In the genomic region with DNA sequence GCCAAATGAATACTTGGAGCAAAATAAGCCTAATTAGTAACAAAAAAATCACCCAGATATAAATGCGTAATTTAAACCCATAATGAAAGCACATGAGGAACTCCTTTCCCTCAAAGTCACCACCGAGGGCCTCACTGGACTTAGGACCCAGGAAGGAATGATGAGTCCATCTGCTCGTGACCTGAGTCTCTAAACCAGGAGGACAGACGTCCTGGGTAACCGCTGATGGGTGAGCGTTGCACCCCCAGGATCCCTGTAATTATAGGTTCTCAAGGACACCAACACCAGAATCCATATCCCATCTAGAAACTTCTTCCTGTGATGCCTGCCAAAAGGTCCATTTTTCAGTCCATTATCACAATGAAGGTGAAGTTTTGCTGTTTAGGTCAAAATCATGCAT, we compare ENCODE assay signal across 20 cellular contexts.
A peak's percentile ranks its signal among the peaks of the same experiment; 100 is the strongest.
DNase-seq lines count a peak whose midpoint lies in the region; ATAC-seq and TF ChIP-seq lines count a peak whose summit lies in the region.
"Had no signal": no experiment of that assay in that cellular context is flagged by ENCODE, and none has a peak within 500 bp of the region (broad histone marks: within the 10 kb centered on the region; RNA-seq: fewer than 3 reads in every experiment).

No MANE protein-coding gene starts in this region.

- peak overlapping the region; percentile 24 for H3K4me2 ChIP-seq in hepatocyte
- H3K4me2 ChIP-seq: SK-N-SH had no signal

- no peak for TF ChIP-seq CTCF in hepatocyte (IDR thresholded peaks at IDR 0.05; ENCODE audit: poor library complexity)
- TF ChIP-seq CTCF in psoas muscle (IDR thresholded peaks at IDR 0.05) = no peak

- no peaks in the 10 kb centered on the region for H3K9me3 Mint-ChIP-seq in activated CD8-positive, alpha-beta memory T cell treated with anti-CD3 and anti-CD28 coated beads, Interleukin-2, amount 10 ng/mL, durations not matched to agents 7 days and 5 days (ENCODE audit: low read depth)
- H3K9me3 Mint-ChIP-seq: IgD-negative memory B cell, naive B cell had no signal

- H3K79me2 ChIP-seq in hepatocyte = peaks cover 100% of the 10 kb centered on the region

- no peaks in the 10 kb centered on the region for H3K27me3 Mint-ChIP-seq in activated CD8-positive, alpha-beta memory T cell treated with anti-CD3 and anti-CD28 coated beads, Interleukin-2, amount 10 ng/mL, durations not matched to agents 7 days and 5 days
- no peaks in the 10 kb centered on the region for H3K27me3 Mint-ChIP-seq in T-helper 17 cell
- H3K27me3 Mint-ChIP-seq: IgD-negative memory B cell, naive B cell had no signal

- H3K4me1 ChIP-seq in hepatocyte (ENCODE audit: insufficient read depth) (peaks cover 15% of the 10 kb centered on the region), psoas muscle (peaks cover 79% of the 10 kb centered on the region)

- peaks cover 1% of the 10 kb centered on the region for H3K36me3 Mint-ChIP-seq in activated CD8-positive, alpha-beta memory T cell treated with anti-CD3 and anti-CD28 coated beads, Interleukin-2, amount 10 ng/mL, durations not matched to agents 7 days and 5 days
- H3K36me3 Mint-ChIP-seq in T-helper 17 cell (ENCODE audit: low read depth) = no peaks in the 10 kb centered on the region
- H3K36me3 Mint-ChIP-seq: naive B cell had no signal

- peaks cover 99% of the 10 kb centered on the region for H4K20me1 ChIP-seq in hepatocyte (ENCODE audit: insufficient read depth, poor library complexity, severe bottlenecking)

- no peaks in the 10 kb centered on the region for H3K9me2 ChIP-seq in hepatocyte (replicated peaks; ENCODE audit: insufficient read depth)
- H3K9me2 ChIP-seq: SK-N-SH had no signal

- H3K27ac ChIP-seq in hepatocyte = peak overlapping the region; percentile 56
- peak overlapping the region; percentile 24 for H3K27ac ChIP-seq in psoas muscle
- H3K27ac ChIP-seq: ascending aorta, skin epidermis had no signal

- ATAC-seq in activated CD8-positive, alpha-beta memory T cell treated with anti-CD3 and anti-CD28 coated beads, Interleukin-2, amount 10 ng/mL, durations not matched to agents 7 days and 5 days = no peak
- no peak for ATAC-seq in T-helper 17 cell
- ATAC-seq in psoas muscle = no peak
- ATAC-seq: activated CD4-positive, CD25-positive, alpha-beta regulatory T cell treated with anti-CD3 and anti-CD28 coated beads, Interleukin-2, amount 50 U/mL, for 24 hours had no signal

- H3K4me3 ChIP-seq in hepatocyte = no peak overlapping the region
- no peak overlapping the region for H3K4me3 ChIP-seq in psoas muscle
- H3K4me3 ChIP-seq: ascending aorta, skin epidermis had no signal

- no peak overlapping the region for H3K4me3 Mint-ChIP-seq in activated CD8-positive, alpha-beta memory T cell treated with anti-CD3 and anti-CD28 coated beads, Interleukin-2, amount 10 ng/mL, durations not matched to agents 7 days and 5 days
- no peak overlapping the region for H3K4me3 Mint-ChIP-seq in T-helper 17 cell

- H3K27me3 ChIP-seq in hepatocyte (no peaks in the 10 kb centered on the region), psoas muscle (ENCODE audit: insufficient read depth in 3 of 3, low read length in 2 of 3) (no peaks in the 10 kb centered on the region)
- H3K27me3 ChIP-seq: ascending aorta had no signal

- peak overlapping the region; percentile 52 for H3K27ac Mint-ChIP-seq in activated CD8-positive, alpha-beta memory T cell treated with anti-CD3 and anti-CD28 coated beads, Interleukin-2, amount 10 ng/mL, durations not matched to agents 7 days and 5 days
- peak overlapping the region; percentile 29 for H3K27ac Mint-ChIP-seq in T-helper 17 cell

- DNase-seq in activated CD8-positive, alpha-beta memory T cell treated with anti-CD3 and anti-CD28 coated beads, Interleukin-2, amount 10 ng/mL, durations not matched to agents 7 days and 5 days = no peak
- DNase-seq in activated CD8-positive, alpha-beta memory T cell treated with anti-CD3 and anti-CD28 coated beads, Interleukin-2, amount 50 U/mL, for 4 hours = no peak
- no peak for DNase-seq in T-helper 17 cell
- DNase-seq in hepatocyte (ENCODE audit: low spot score) = peak; percentile 70
- DNase-seq in psoas muscle = peak in 1 of 2 donors; percentile 26
- no peak for DNase-seq in SW480 (ENCODE audit: low spot score)
- DNase-seq in C1 segment of cervical spinal cord (lab: John Stamatoyannopoulos, UW) = no peak
- DNase-seq in cardiac septum (ENCODE audit: low spot score) = no peak
- DNase-seq: activated gamma-delta T cell treated with Interleukin-2 at 50 U/mL for 16 hours; DMS153; GDM1; HCEC 1CT; naive B cell; SK-N-SH; stimulated activated CD4-positive, alpha-beta T cell treated with anti-CD3 and anti-CD28 coated beads, Interleukin-2, amount 100 ng/mL, for 48 hours; T1000 had no signal

- H3K4me1 Mint-ChIP-seq in activated CD8-positive, alpha-beta memory T cell treated with anti-CD3 and anti-CD28 coated beads, Interleukin-2, amount 10 ng/mL, durations not matched to agents 7 days and 5 days = peaks cover 69% of the 10 kb centered on the region
- peaks cover 47% of the 10 kb centered on the region for H3K4me1 Mint-ChIP-seq in T-helper 17 cell

- intact Hi-C loops in psoas muscle (cut with DNase I) = no loop called here
- intact Hi-C loops in cardiac septum (cut with DNase I) = no loop called here

- no peak overlapping the region for H2AFZ ChIP-seq in hepatocyte

- CTCF ChIA-PET in activated CD8-positive, alpha-beta memory T cell treated with anti-CD3 and anti-CD28 coated beads, Interleukin-2, amount 10 ng/mL, durations not matched to agents 7 days and 5 days (lab: Charles Lee) = interaction anchor here (1.5 kb wide), 1 partner anchor 31 kb away, joined by 4 read pairs; no protein-coding TSS in a partner anchor

- H3K36me3 ChIP-seq in hepatocyte (replicated peaks; ENCODE audit: insufficient read depth, low read depth) (no peaks in the 10 kb centered on the region), psoas muscle (ENCODE audit: insufficient read depth in 1 of 2, low read depth in 1 of 2) (no peaks in the 10 kb centered on the region)
- H3K36me3 ChIP-seq: ascending aorta had no signal

- H3K9me3 ChIP-seq in T-helper 17 cell (ENCODE audit: control insufficient read depth, low read length, poor library complexity, severe bottlenecking) (no peaks in the 10 kb centered on the region), hepatocyte (ENCODE audit: low read depth) (no peaks in the 10 kb centered on the region), psoas muscle (no peaks in the 10 kb centered on the region)
- H3K9me3 ChIP-seq: ascending aorta, SK-N-SH had no signal

- 68% methylated on average over 6 of the region's 6 CpGs for WGBS in hepatocyte (ENCODE audit: low lambda C conversion rate, missing lambda C conversion rate)
- WGBS in psoas muscle, 3 donors = 78 to 83% (median 82%) methylated on average over 6 of the region's 6 CpGs
